Comparison of ENCODE assay signal across 1 cellular context in the genomic region with DNA sequence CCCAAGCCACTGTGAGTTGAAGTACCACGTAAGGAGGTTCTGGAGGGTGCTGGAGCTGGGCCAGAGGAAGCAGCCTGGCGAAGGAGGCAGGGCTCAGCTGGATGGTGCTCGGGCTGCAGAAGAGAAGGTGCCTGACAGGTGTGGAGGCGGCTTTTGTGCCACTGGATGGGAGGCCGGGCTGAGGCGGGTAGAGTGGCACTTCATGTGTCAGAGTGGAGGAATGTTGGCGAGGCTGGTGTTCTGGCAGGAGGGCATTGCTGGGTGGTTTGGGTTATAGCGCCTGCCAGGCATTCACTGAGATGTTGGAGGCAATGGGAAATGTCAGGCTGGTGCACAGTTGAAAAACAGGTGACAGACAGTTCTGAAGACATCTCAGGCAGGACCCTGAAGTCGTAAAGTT.
TF ChIP-seq lines count a peak whose summit lies in the region.

No MANE protein-coding gene starts in this region.

TF ChIP-seq in K562, 482 proteins besides CTCF, POLR2A, EP300 and RAD21:
- TF ChIP-seq, protein P1, sequence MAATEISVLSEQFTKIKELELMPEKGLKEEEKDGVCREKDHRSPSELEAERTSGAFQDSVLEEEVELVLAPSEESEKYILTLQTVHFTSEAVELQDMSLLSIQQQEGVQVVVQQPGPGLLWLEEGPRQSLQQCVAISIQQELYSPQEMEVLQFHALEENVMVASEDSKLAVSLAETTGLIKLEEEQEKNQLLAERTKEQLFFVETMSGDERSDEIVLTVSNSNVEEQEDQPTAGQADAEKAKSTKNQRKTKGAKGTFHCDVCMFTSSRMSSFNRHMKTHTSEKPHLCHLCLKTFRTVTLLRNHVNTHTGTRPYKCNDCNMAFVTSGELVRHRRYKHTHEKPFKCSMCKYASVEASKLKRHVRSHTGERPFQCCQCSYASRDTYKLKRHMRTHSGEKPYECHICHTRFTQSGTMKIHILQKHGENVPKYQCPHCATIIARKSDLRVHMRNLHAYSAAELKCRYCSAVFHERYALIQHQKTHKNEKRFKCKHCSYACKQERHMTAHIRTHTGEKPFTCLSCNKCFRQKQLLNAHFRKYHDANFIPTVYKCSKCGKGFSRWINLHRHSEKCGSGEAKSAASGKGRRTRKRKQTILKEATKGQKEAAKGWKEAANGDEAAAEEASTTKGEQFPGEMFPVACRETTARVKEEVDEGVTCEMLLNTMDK (IDR thresholded peaks at IDR 0.05; ENCODE audit: borderline replicate concordance, insufficient read depth, low read depth, low read length, poor library complexity, severe bottlenecking), result no peak
- TF ChIP-seq SNIP1 (IDR thresholded peaks at IDR 0.05; ENCODE audit: low read depth) (no peak), BCOR (IDR thresholded peaks at IDR 0.05) (no peak), PREB (CRISPR knock-in tag; IDR thresholded peaks at IDR 0.05) (no peak), DNMT1 (IDR thresholded peaks at IDR 0.05) (no peak), NCOA2 (IDR thresholded peaks at IDR 0.05; ENCODE audit: partially characterized antibody in 2 of 2) (no peak), WHSC1 (IDR thresholded peaks at IDR 0.05; ENCODE audit: low read length) (peak; percentile 96), MGA (IDR thresholded peaks at IDR 0.05) (no peak), SMC3 (conservative IDR thresholded peaks at IDR 0.05; ENCODE audit: insufficient read depth, low read depth, low read length) (0 out of 2 replicates have a peak, but pooled peaks have one; percentile 9), CBFA2T2 (conservative IDR thresholded peaks at IDR 0.05) (no peak), POLR2G (IDR thresholded peaks at IDR 0.05; ENCODE audit: low read depth, low read length) (peak; percentile 67), ELF1 (tag; IDR thresholded peaks at IDR 0.05) (no peak), PHF8 (IDR thresholded peaks at IDR 0.05; ENCODE audit: borderline replicate concordance, low read length) (no peak), ZNF316 (IDR thresholded peaks at IDR 0.05) (no peak), JUNB (CRISPR knock-in tag; conservative IDR thresholded peaks at IDR 0.05) (no peak), HNRNPUL1 (IDR thresholded peaks at IDR 0.05; ENCODE audit: low read length) (0 out of 2 replicates have a peak, but pooled peaks have one; percentile 21), POLR2AphosphoS5 (IDR thresholded peaks at IDR 0.05; ENCODE audit: control insufficient read depth, insufficient read depth, low read depth, low read length) (0 out of 2 replicates have a peak, but pooled peaks have one; percentile 41), SP2 (IDR thresholded peaks at IDR 0.05; ENCODE audit: extremely low read depth, low read depth, low read length, poor library complexity, severe bottlenecking) (no peak), FOXK2 (conservative IDR thresholded peaks at IDR 0.05 in 1 of 2, IDR thresholded peaks at IDR 0.05 in 1 of 2; ENCODE audit: low read depth in 2 of 2) (no peak), GTF2E2 (tag; IDR thresholded peaks at IDR 0.05) (no peak), RBM22 (IDR thresholded peaks at IDR 0.05; ENCODE audit: low read depth, low read length, poor library complexity, severe bottlenecking) (peak; percentile 90), TAF15 (IDR thresholded peaks at IDR 0.05; ENCODE audit: low read depth, low read length) (peak; percentile 67; the same call in 1 of the 2 replicates)
